Comparison of ENCODE assay signal across 8 cellular contexts in genomic region chr9:135412308-135413085, GRCh38.
DNase-seq lines count a peak whose midpoint lies in the region; ATAC-seq and TF ChIP-seq lines count a peak whose summit lies in the region.
"Not testable (repeated sequence)": the region's sequence is repeated elsewhere in the genome, so short reads cannot be mapped to it uniquely, and the experiment has no call there.

No MANE protein-coding gene starts in this region.

- CTCF ChIA-PET in AG04450 (lab: Charles Lee): interaction anchor here (0.6 to 2.9 kb wide), 15 partner anchors 9 to 963 kb away, joined by 3 to 10 read pairs (median 3); no protein-coding TSS in a partner anchor

- not testable (repeated sequence) for H3K9me3 Mint-ChIP-seq in activated T-cell treated with anti-CD3 and anti-CD28 coated beads, Interleukin-2, amount 50 U/mL, for 24 hours; endodermal cell

- ATAC-seq in GM18505 (IDR thresholded peaks at IDR 0.05; ENCODE audit: unreplicated experiment) (peak; percentile 65), right lobe of liver (peak; percentile 92 to 98 (median 95))

- H3K36me3 Mint-ChIP-seq in activated T-cell treated with anti-CD3 and anti-CD28 coated beads, Interleukin-2, amount 50 U/mL, for 24 hours (ENCODE audit: low read depth); endodermal cell (ENCODE audit: low read depth): not testable (repeated sequence)

- not testable (repeated sequence) for DNase-seq in AG04450 (ENCODE audit: low read depth, low spot score)
- DNase-seq in NCI-H1092 (lab: John Stamatoyannopoulos, UW) (peak; percentile 71), SHP77 treated with DMSO at 0.1 percent for 48 hours (lab: John Stamatoyannopoulos, UW) (peak; percentile 9), endodermal cell (peak; percentile 96), right lobe of liver (peak; percentile 65 to 70 (median 70))
- peak; percentile 85 for DNase-seq in activated T-cell treated with anti-CD3 and anti-CD28 coated beads, Interleukin-2, amount 50 U/mL, for 24 hours
- peak; percentile 29 to 56 (median 54) for DNase-seq in stimulated activated CD4-positive, alpha-beta T cell treated with anti-CD3 and anti-CD28 coated beads, Interleukin-1b, Interleukin-23, amount 100 ng/mL, for 24 hours (ENCODE audit: low read depth in 4 of 4, low spot score in 1 of 4)

- intact Hi-C loops in right lobe of liver (cut with DNase I): loop anchor here (5.0 to 10.0 kb wide), 2 partner anchors 325 to 718 kb away; partner anchors contain the start of gene OLFM1 (in 2 of the 2)

- not testable (repeated sequence) for H3K4me1 ChIP-seq in endodermal cell (ENCODE audit: control insufficient read depth, insufficient read depth, low read length); right lobe of liver

- TF ChIP-seq CTCF in AG04450 (IDR thresholded peaks at IDR 0.05; ENCODE audit: low read depth, low read length) (peak; percentile 90), endodermal cell (conservative IDR thresholded peaks at IDR 0.05) (peak; percentile 100), right lobe of liver (IDR thresholded peaks at IDR 0.05) (peak; percentile 99 to 100 (median 100))

- H3K27me3 ChIP-seq in AG04450 (ENCODE audit: control insufficient read depth, insufficient read depth, low read length); endodermal cell (ENCODE audit: control insufficient read depth, insufficient read depth, low read length, poor library complexity, severe bottlenecking); right lobe of liver: not testable (repeated sequence)

- not testable (repeated sequence) for H3K4me1 Mint-ChIP-seq in activated T-cell treated with anti-CD3 and anti-CD28 coated beads, Interleukin-2, amount 50 U/mL, for 24 hours (ENCODE audit: low read depth); endodermal cell

- H3K4me3 ChIP-seq in AG04450 (ENCODE audit: low read depth, low read length); endodermal cell (ENCODE audit: low read length); right lobe of liver: not testable (repeated sequence)

- WGBS in endodermal cell (ENCODE audit: insufficient coverage in 1 of 2, insufficient read length in 1 of 2), 2 experiments: 19 to 35% methylated on average over 19 to 41 of the region's 43 CpGs
- WGBS in right lobe of liver (ENCODE audit: insufficient coverage, low coverage, low lambda C conversion rate, missing lambda C conversion rate): 7% methylated on average over 27 of the region's 43 CpGs

- H3K36me3 ChIP-seq in endodermal cell (ENCODE audit: control insufficient read depth, insufficient read depth, low read length); right lobe of liver: not testable (repeated sequence)

- not testable (repeated sequence) for H3K4me3 Mint-ChIP-seq in activated T-cell treated with anti-CD3 and anti-CD28 coated beads, Interleukin-2, amount 50 U/mL, for 24 hours; endodermal cell

- TF ChIP-seq POLR2A in GM18505 (IDR thresholded peaks at IDR 0.05; ENCODE audit: borderline replicate concordance, extremely low read depth, insufficient read depth, insufficient read length); right lobe of liver (IDR thresholded peaks at IDR 0.05): not testable (repeated sequence)

- H3K27me3 Mint-ChIP-seq in activated T-cell treated with anti-CD3 and anti-CD28 coated beads, Interleukin-2, amount 50 U/mL, for 24 hours: peaks cover 24% of the 10 kb centered on the region
- not testable (repeated sequence) for H3K27me3 Mint-ChIP-seq in endodermal cell (ENCODE audit: insufficient read depth)

- H3K9me3 ChIP-seq in AG04450 (ENCODE audit: control insufficient read depth, insufficient read depth, low read length); endodermal cell (ENCODE audit: control insufficient read depth, low read length); right lobe of liver: not testable (repeated sequence)

- H3K9ac ChIP-seq in endodermal cell (ENCODE audit: extremely low read depth, low read length, poor library complexity, severe bottlenecking): not testable (repeated sequence)

- not testable (repeated sequence) for H3K27ac ChIP-seq in AG04450 (ENCODE audit: low read depth, low read length); endodermal cell (ENCODE audit: low read depth, low read length); right lobe of liver

- not testable (repeated sequence) for H3K27ac Mint-ChIP-seq in activated T-cell treated with anti-CD3 and anti-CD28 coated beads, Interleukin-2, amount 50 U/mL, for 24 hours; endodermal cell

- POLR2A ChIA-PET in AG04450 (lab: Yijun Ruan, JAX): not testable (repeated sequence)
